Comparison of ENCODE assay signal across 8 cellular contexts in the genomic region with DNA sequence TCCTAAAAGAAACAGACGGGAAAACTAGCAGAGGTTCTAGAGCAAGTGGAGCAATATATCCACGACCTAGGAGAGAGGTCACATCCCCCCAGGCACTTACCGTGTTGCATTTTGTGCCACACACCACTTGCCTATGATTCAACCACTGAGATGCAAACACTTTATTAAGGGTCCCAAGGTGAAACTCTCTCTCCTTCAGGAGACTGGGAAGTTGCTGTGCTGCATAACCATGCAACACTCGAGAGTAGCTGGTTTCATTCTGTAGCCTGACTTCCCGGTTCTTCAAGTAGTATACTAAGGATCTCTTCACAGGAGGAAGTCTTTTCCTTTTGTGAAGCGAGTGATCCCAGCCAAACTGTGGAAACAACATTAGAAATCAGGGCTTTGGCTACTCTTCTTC. TPM values are rescaled to one million over a fixed set of nuclear protein-coding genes. Genes with fewer than 3 reads are reported as not detected.
DNase-seq lines count a peak whose midpoint lies in the region; ATAC-seq and TF ChIP-seq lines count a peak whose summit lies in the region.

No MANE protein-coding gene starts in this region.

- no peak for DNase-seq in CD8-positive, alpha-beta T cell
- DNase-seq in LNCaP clone FGC (ENCODE audit: low read depth), result no peak
- peak; percentile 23 for DNase-seq in colonic mucosa
- no peak for DNase-seq in nephron progenitor cell
- no peak for DNase-seq in NCI-H1694 treated with DMSO at 0.1 percent for 48 hours (lab: John Stamatoyannopoulos, UW)
- no peak for DNase-seq in NCI-H748 treated with DMSO at 0.1 percent for 48 hours (lab: John Stamatoyannopoulos, UW)
- DNase-seq in stimulated activated CD4-positive, alpha-beta T cell treated with anti-CD3 and anti-CD28 coated beads, Interleukin-4, amount 100 ng/mL, for 4 hours, result no peak
- no peak for DNase-seq in left lobe of liver (ENCODE audit: low spot score)

- H3K27me3 ChIP-seq in CD8-positive, alpha-beta T cell (ENCODE audit: insufficient read depth, low read length), result no peaks in the 10 kb centered on the region
- H3K27me3 ChIP-seq in colonic mucosa, result no peaks in the 10 kb centered on the region

- H3K4me3 Mint-ChIP-seq in CD8-positive, alpha-beta T cell, result peak overlapping the region; percentile 98
- peak overlapping the region; percentile 91 for H3K4me3 Mint-ChIP-seq in nephron progenitor cell

- peak overlapping the region; percentile 96 for H3K4me3 ChIP-seq in CD8-positive, alpha-beta T cell (ENCODE audit: low read depth, low read length)
- H3K4me3 ChIP-seq in LNCaP clone FGC (ENCODE audit: low read depth, low read length) (peak overlapping the region; percentile 95), colonic mucosa (peak overlapping the region; percentile 98)

- H3K4me1 Mint-ChIP-seq in CD8-positive, alpha-beta T cell (ENCODE audit: low read depth), result peaks cover 58% of the 10 kb centered on the region
- H3K4me1 Mint-ChIP-seq in nephron progenitor cell, result peaks cover 54% of the 10 kb centered on the region

- peak overlapping the region; percentile 97 for H3K27ac Mint-ChIP-seq in CD8-positive, alpha-beta T cell
- peak overlapping the region; percentile 58 for H3K27ac Mint-ChIP-seq in nephron progenitor cell

- no peak for ATAC-seq in CD8-positive, alpha-beta T cell
- ATAC-seq in left lobe of liver, result no peak

- no peaks in the 10 kb centered on the region for H3K9me3 ChIP-seq in CD8-positive, alpha-beta T cell (ENCODE audit: low read length)
- H3K9me3 ChIP-seq in colonic mucosa, result no peaks in the 10 kb centered on the region

- H3K27ac ChIP-seq in CD8-positive, alpha-beta T cell (ENCODE audit: low read depth, low read length), result peak overlapping the region; percentile 79
- peak overlapping the region; percentile 95 for H3K27ac ChIP-seq in colonic mucosa

- TF ChIP-seq CTCF in CD8-positive, alpha-beta T cell (IDR thresholded peaks at IDR 0.05), result no peak
- TF ChIP-seq CTCF in LNCaP clone FGC (IDR thresholded peaks at IDR 0.05; ENCODE audit: control insufficient read depth, extremely low read depth, insufficient read depth), result no peak
- TF ChIP-seq CTCF in colonic mucosa (IDR thresholded peaks at IDR 0.05), result no peak
- no peak for TF ChIP-seq CTCF in nephron progenitor cell (IDR thresholded peaks at IDR 0.05)

- peak overlapping the region in 1 of 2 donors; percentile 81 for H3K9ac ChIP-seq in colonic mucosa (ENCODE audit: low read depth in 2 of 2, low read length in 2 of 2)

- no peaks in the 10 kb centered on the region for H3K27me3 Mint-ChIP-seq in CD8-positive, alpha-beta T cell (ENCODE audit: low read depth)
- H3K27me3 Mint-ChIP-seq in nephron progenitor cell (ENCODE audit: low read depth, poor library complexity), result peaks cover 4% of the 10 kb centered on the region

- intact Hi-C loops in CD8-positive, alpha-beta T cell (cut with DNase I, micrococcal nuclease), result loop anchor here in 1 of 2 experiments (5.0 kb wide), 2 partner anchors 308 to 833 kb away; partner anchors contain the start of genes NFX1 and UBE2R2
- intact Hi-C loops in colonic mucosa (cut with DNase I), result no loop called here

- CTCF ChIA-PET in CD8-positive, alpha-beta T cell (lab: Charles Lee), result interaction anchor here (5.5 kb wide), 1 partner anchor 128 kb away, joined by 20 read pairs; no protein-coding TSS in a partner anchor

- peaks cover 52% of the 10 kb centered on the region for H3K36me3 Mint-ChIP-seq in CD8-positive, alpha-beta T cell
- peaks cover 37% of the 10 kb centered on the region for H3K36me3 Mint-ChIP-seq in nephron progenitor cell (ENCODE audit: low read depth)

- no peaks in the 10 kb centered on the region for H3K36me3 ChIP-seq in CD8-positive, alpha-beta T cell (ENCODE audit: insufficient read depth, low read length)
- H3K36me3 ChIP-seq in colonic mucosa, result no peaks in the 10 kb centered on the region

- no peaks in the 10 kb centered on the region for H3K9me3 Mint-ChIP-seq in CD8-positive, alpha-beta T cell
- H3K9me3 Mint-ChIP-seq in nephron progenitor cell, result no peaks in the 10 kb centered on the region

- H3K4me1 ChIP-seq in CD8-positive, alpha-beta T cell (ENCODE audit: insufficient read depth, low read length), result peaks cover 39% of the 10 kb centered on the region
- peaks cover 10% of the 10 kb centered on the region for H3K4me1 ChIP-seq in colonic mucosa

- POLR2A ChIA-PET in CD8-positive, alpha-beta T cell (lab: Charles Lee), result no interaction called here

RNA-seq across cellular contexts. Expression of gene DCAF12, which starts 1.6 kb away (rescaled TPM):
- 1 to 10 TPM; 4.0 to 4.1 TPM for total RNA-seq in CD8-positive, alpha-beta T cell
- total RNA-seq in colonic mucosa, result 10 to 100 TPM; 37.9 to 41.5 TPM
- 14.4 TPM for total RNA-seq in left lobe of liver

RNA-seq across cellular contexts. Expression of gene UBAP1, which starts 53.9 kb away (rescaled TPM):
- total RNA-seq in CD8-positive, alpha-beta T cell, result 10 to 100 TPM; 70.9 to 73.2 TPM
- 10 to 100 TPM; 32.9 to 45.4 TPM for total RNA-seq in colonic mucosa
- 28.4 TPM for total RNA-seq in left lobe of liver
